Comparison of ENCODE assay signal across 7 cellular contexts in genomic region chr10:72048450-72049124, GRCh38.
DNase-seq lines count a peak whose midpoint lies in the region; FAIRE-seq lines count a peak whose summit lies in the region.

No MANE protein-coding gene starts in this region.

- FAIRE-seq in GM18507 (lab: Jason Lieb, UNC), result peak; percentile 95

- no peaks in the 10 kb centered on the region for H3K27me3 ChIP-seq in effector memory CD4-positive, alpha-beta T cell (replicated peaks; ENCODE audit: control insufficient read depth, insufficient read depth, low read length, poor library complexity, severe bottlenecking)

- no peaks in the 10 kb centered on the region for H3K36me3 ChIP-seq in effector memory CD4-positive, alpha-beta T cell (ENCODE audit: control insufficient read depth, insufficient read depth, low read length)

- no peaks in the 10 kb centered on the region for H3K9me3 ChIP-seq in effector memory CD4-positive, alpha-beta T cell (ENCODE audit: control insufficient read depth, low read length)

- H3K4me3 ChIP-seq in effector memory CD4-positive, alpha-beta T cell (ENCODE audit: insufficient read depth, low read depth, low read length, poor library complexity, severe bottlenecking), result no peak overlapping the region

- H3K27ac ChIP-seq in effector memory CD4-positive, alpha-beta T cell (ENCODE audit: insufficient read depth, low read length, poor library complexity, severe bottlenecking), result no peak overlapping the region

- DNase-seq in GM18507 (ENCODE audit: extremely low spot score, insufficient read length, low read depth) (peak; percentile 71), HuH-7 (ENCODE audit: low spot score) (peak; percentile 86), NOMO-1 (lab: John Stamatoyannopoulos, UW; ENCODE audit: unreplicated experiment in 2 of 2) (peak; percentile 85 to 87), medulla oblongata (ENCODE audit: extremely low spot score) (peak; percentile 99)
- DNase-seq in activated CD8-positive, alpha-beta memory T cell treated with anti-CD3 and anti-CD28 coated beads for 1 hour (ENCODE audit: extremely low read depth in 1 of 2, low read depth in 1 of 2), result peak; percentile 76 to 79
- peak; percentile 71 to 83 (median 71) for DNase-seq in effector memory CD4-positive, alpha-beta T cell
- peak; percentile 86 for DNase-seq in stimulated activated CD8-positive, alpha-beta memory T cell treated with anti-CD3 and anti-CD28 coated beads, Interleukin-15, amount 100 ng/mL, for 1 hour (ENCODE audit: low read depth)

- no peaks in the 10 kb centered on the region for H3K4me1 ChIP-seq in effector memory CD4-positive, alpha-beta T cell (ENCODE audit: control insufficient read depth, insufficient read depth, low read length, poor library complexity, severe bottlenecking)
